In the genomic region with DNA sequence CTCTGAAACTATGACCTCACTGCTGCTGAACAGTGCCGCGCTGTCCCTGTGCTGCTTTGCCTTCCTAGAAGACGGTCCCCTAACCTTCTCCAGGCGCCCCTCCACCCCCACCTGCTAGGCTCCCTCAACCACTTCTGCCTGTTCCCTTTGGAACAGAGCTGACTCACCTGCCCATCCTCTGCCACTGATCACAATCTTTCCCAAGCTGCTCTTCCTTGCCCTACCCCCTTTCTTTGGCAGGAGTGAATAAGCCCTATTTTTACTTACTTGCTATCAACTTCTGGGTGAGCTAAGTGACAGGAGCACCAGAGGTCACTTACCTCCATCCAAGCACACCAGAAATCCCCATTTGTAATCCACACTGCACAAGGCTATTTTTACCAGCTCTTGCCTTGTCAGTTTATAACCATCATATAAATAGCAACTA, we compare ENCODE assay signal across 12 cellular contexts.
DNase-seq lines count a peak whose midpoint lies in the region; ATAC-seq and TF ChIP-seq lines count a peak whose summit lies in the region.
"Had no signal": no experiment of that assay in that cellular context is flagged by ENCODE, and none has a peak within 500 bp of the region (broad histone marks: within the 10 kb centered on the region; RNA-seq: fewer than 3 reads in every experiment).

No MANE protein-coding gene starts in this region.

- no peak overlapping the region for H3K4me3 ChIP-seq in CD4-positive, alpha-beta memory T cell (ENCODE audit: low read length in 2 of 2)
- no peak overlapping the region for H3K4me3 ChIP-seq in osteoblast (ENCODE audit: insufficient read depth, low read length)

- ATAC-seq in T-helper 17 cell, result no peak
- ATAC-seq: naive thymus-derived CD4-positive, alpha-beta T cell had no signal

- H3K4me1 ChIP-seq in CD4-positive, alpha-beta memory T cell (ENCODE audit: insufficient read depth, low read length), result no peaks in the 10 kb centered on the region
- H3K4me1 ChIP-seq in osteoblast (ENCODE audit: insufficient read depth, low read length), result peaks cover 9% of the 10 kb centered on the region

- H3K4me2 ChIP-seq in osteoblast (ENCODE audit: insufficient read depth, low read length), result no peak overlapping the region

- H2AFZ ChIP-seq in osteoblast (ENCODE audit: low read length), result no peak overlapping the region

- peaks cover 26% of the 10 kb centered on the region for H3K36me3 ChIP-seq in CD4-positive, alpha-beta memory T cell (ENCODE audit: insufficient read depth, low read length)
- peaks cover 53% of the 10 kb centered on the region for H3K36me3 ChIP-seq in osteoblast (ENCODE audit: insufficient read depth, low read length)

- peaks cover 58 to 74% of the 10 kb centered on the region in 2 donors for H3K36me3 Mint-ChIP-seq in CD4-positive, alpha-beta memory T cell
- H3K36me3 Mint-ChIP-seq in T-helper 17 cell (ENCODE audit: low read depth) (peaks cover 10% of the 10 kb centered on the region), CD14-positive monocyte (peaks cover 0 to 6% of the 10 kb centered on the region in 2 donors)

- DNase-seq in CD4-positive, alpha-beta memory T cell, result no peak
- DNase-seq in T-helper 17 cell (no peak), head of caudate nucleus (peak in 27 of 42 donors; percentile 37 to 84 (median 61)), osteoblast (ENCODE audit: insufficient read length, low spot score, missing footprints) (no peak), cerebellum (ENCODE audit: low spot score) (no peak), C1 segment of cervical spinal cord (lab: John Stamatoyannopoulos, UW) (no peak), GM13976 (ENCODE audit: low spot score) (no peak), CD14-positive monocyte (ENCODE audit: low spot score) (no peak)
- DNase-seq: activated CD4-positive, CD25-positive, alpha-beta regulatory T cell; activated T-cell treated with anti-CD3 and anti-CD28 coated beads, Interleukin-2, amount 50 U/mL, for 24 hours; naive thymus-derived CD4-positive, alpha-beta T cell; NCI-H1930 had no signal

- no peaks in the 10 kb centered on the region for H3K9me3 ChIP-seq in CD4-positive, alpha-beta memory T cell (ENCODE audit: control insufficient read depth in 1 of 2, low read length in 2 of 2)
- H3K9me3 ChIP-seq in T-helper 17 cell (ENCODE audit: control insufficient read depth, low read length, poor library complexity, severe bottlenecking) (no peaks in the 10 kb centered on the region), osteoblast (ENCODE audit: low read depth, low read length) (no peaks in the 10 kb centered on the region)

- H3K9me3 Mint-ChIP-seq in CD4-positive, alpha-beta memory T cell, result no peaks in the 10 kb centered on the region
- H3K9me3 Mint-ChIP-seq in CD14-positive monocyte, result no peaks in the 10 kb centered on the region
- H3K9me3 Mint-ChIP-seq: activated T-cell treated with anti-CD3 and anti-CD28 coated beads, Interleukin-2, amount 50 U/mL, for 24 hours; naive thymus-derived CD4-positive, alpha-beta T cell had no signal

- H3K27me3 ChIP-seq in CD4-positive, alpha-beta memory T cell (ENCODE audit: insufficient read depth, low read length), result no peaks in the 10 kb centered on the region
- H3K27me3 ChIP-seq in osteoblast (ENCODE audit: insufficient read depth, low read length), result no peaks in the 10 kb centered on the region

- intact Hi-C loops in CD4-positive, alpha-beta memory T cell (cut with micrococcal nuclease), result no loop called here
- intact Hi-C loops in head of caudate nucleus (cut with DNase I), result loop anchor here (5.0 kb wide), 1 partner anchor 58 kb away; no protein-coding TSS in a partner anchor
- intact Hi-C loops in CD14-positive monocyte (cut with micrococcal nuclease), result no loop called here

- no peaks in the 10 kb centered on the region for H3K27me3 Mint-ChIP-seq in CD4-positive, alpha-beta memory T cell
- H3K27me3 Mint-ChIP-seq in T-helper 17 cell, result no peaks in the 10 kb centered on the region
- peaks cover 0 to 1% (median 0%) of the 10 kb centered on the region in 3 donors for H3K27me3 Mint-ChIP-seq in CD14-positive monocyte (ENCODE audit: low read depth in 3 of 3)
- H3K27me3 Mint-ChIP-seq: activated T-cell treated with anti-CD3 and anti-CD28 coated beads, Interleukin-2, amount 50 U/mL, for 24 hours; naive thymus-derived CD4-positive, alpha-beta T cell had no signal

- H3K79me2 ChIP-seq in osteoblast (ENCODE audit: insufficient read depth, low read length), result peaks cover 5% of the 10 kb centered on the region

- H3K4me3 Mint-ChIP-seq in CD4-positive, alpha-beta memory T cell, result no peak overlapping the region
- no peak overlapping the region for H3K4me3 Mint-ChIP-seq in T-helper 17 cell
- no peak overlapping the region for H3K4me3 Mint-ChIP-seq in CD14-positive monocyte
- H3K4me3 Mint-ChIP-seq: activated T-cell treated with anti-CD3 and anti-CD28 coated beads, Interleukin-2, amount 50 U/mL, for 24 hours; naive thymus-derived CD4-positive, alpha-beta T cell had no signal

- peaks cover 0 to 1% (median 0%) of the 10 kb centered on the region in 4 donors for H3K4me1 Mint-ChIP-seq in CD4-positive, alpha-beta memory T cell
- H3K4me1 Mint-ChIP-seq in T-helper 17 cell (peaks cover 6% of the 10 kb centered on the region), CD14-positive monocyte (no peaks in the 10 kb centered on the region)
- H3K4me1 Mint-ChIP-seq: naive thymus-derived CD4-positive, alpha-beta T cell had no signal

- peaks cover 5% of the 10 kb centered on the region for H4K20me1 ChIP-seq in osteoblast (ENCODE audit: insufficient read depth, low read length)

- in situ Hi-C loops in GM13976 (cut with MboI; ENCODE audit: low sequenced_read_pairs, unreplicated experiment), result no loop called here

- TF ChIP-seq CTCF in osteoblast (IDR thresholded peaks at IDR 0.05; ENCODE audit: extremely low read depth, low read depth, low read length) (no peak), GM13976 (IDR thresholded peaks at IDR 0.05; ENCODE audit: borderline replicate concordance, control extremely low read depth, extremely low read depth, insufficient read depth, missing control alignments) (no peak), CD14-positive monocyte (IDR thresholded peaks at IDR 0.05) (no peak)

- peak overlapping the region in 4 of 7 donors; percentile 0 to 65 (median 42) for H3K27ac Mint-ChIP-seq in CD4-positive, alpha-beta memory T cell
- H3K27ac Mint-ChIP-seq in T-helper 17 cell, result peak overlapping the region; percentile 56
- H3K27ac Mint-ChIP-seq in CD14-positive monocyte, result peak overlapping the region in 1 of 7 donors; percentile 37
- H3K27ac Mint-ChIP-seq: activated T-cell treated with anti-CD3 and anti-CD28 coated beads, Interleukin-2, amount 50 U/mL, for 24 hours had no signal

- CTCF ChIA-PET in CD4-positive, alpha-beta memory T cell (lab: Charles Lee; ENCODE audit: partially characterized antibody), result interaction anchor here (2.3 to 3.1 kb wide), 2 partner anchors 60 to 185 kb away, joined by 8 to 11 read pairs; no protein-coding TSS in a partner anchor

- no peak overlapping the region for H3K27ac ChIP-seq in CD4-positive, alpha-beta memory T cell (ENCODE audit: low read depth, low read length)
- H3K27ac ChIP-seq in osteoblast (ENCODE audit: low read depth, low read length), result peak overlapping the region; percentile 54

- POLR2A ChIA-PET in CD4-positive, alpha-beta memory T cell (lab: Charles Lee; ENCODE audit: partially characterized antibody), result no interaction called here

Comparison
In these comparisons a context has a peak if more than half of its experiments do, and no peak if none do; other contexts are left out.
1. DNase-seq: peak in head of caudate nucleus (27 of 42); none in CD4-positive, alpha-beta memory T cell (0 of 5), T-helper 17 cell (0 of 3), osteoblast (single experiment), cerebellum (single experiment), C1 segment of cervical spinal cord (0 of 14), GM13976 (single experiment) and CD14-positive monocyte (single experiment).